8 cellular contexts compared by ENCODE assay signal in the genomic region with DNA sequence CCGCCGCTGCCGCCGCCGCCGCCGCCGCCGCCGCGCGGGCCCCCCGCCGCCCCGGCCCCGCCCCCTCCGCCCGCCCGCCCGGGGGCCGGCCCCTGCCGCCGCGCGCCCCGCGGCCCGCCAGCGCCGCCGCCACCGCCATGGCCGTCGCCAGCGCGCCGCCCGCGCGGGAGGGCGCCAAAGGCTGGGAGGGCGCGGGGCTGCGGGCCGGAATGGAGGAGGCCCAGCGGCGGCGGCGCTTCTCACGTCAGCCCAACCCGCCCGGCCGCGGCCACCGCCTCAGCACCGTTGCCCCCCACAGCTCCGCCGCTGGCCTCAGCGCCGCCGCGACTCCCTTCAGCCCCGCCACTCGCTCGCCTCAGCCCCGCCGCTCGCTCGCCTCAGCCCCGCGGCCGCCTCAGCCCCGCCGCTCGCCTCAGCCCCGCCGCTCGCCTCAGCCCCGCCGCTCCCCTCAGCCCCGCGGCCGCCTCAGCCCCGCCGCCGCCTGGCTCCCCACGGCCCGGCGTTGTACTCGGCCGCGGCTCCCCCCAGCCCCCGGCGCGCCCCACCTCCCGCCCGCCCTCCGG. TPM values are rescaled to one million over a fixed set of nuclear protein-coding genes. Genes with fewer than 3 reads are reported as not detected.
DNase-seq lines count a peak whose midpoint lies in the region; ATAC-seq, FAIRE-seq and TF ChIP-seq lines count a peak whose summit lies in the region.

A gene (minus strand): TSS at position 510 of the 563 bp plus-strand sequence. CDS start 569 bp downstream, outside the sequence.

- H3K27ac Mint-ChIP-seq in activated CD8-positive, alpha-beta memory T cell treated with anti-CD3 and anti-CD28 coated beads, Interleukin-2, amount 10 ng/mL, durations not matched to agents 7 days and 5 days = peak within 1 kb of the TSS; percentile 94

- peaks cover 10% of the 10 kb centered on the region for H3K36me3 Mint-ChIP-seq in activated CD8-positive, alpha-beta memory T cell treated with anti-CD3 and anti-CD28 coated beads, Interleukin-2, amount 10 ng/mL, durations not matched to agents 7 days and 5 days

- H3K36me3 ChIP-seq in H7 (replicated peaks; ENCODE audit: control insufficient read depth, insufficient read depth, low read length) (no peaks in the 10 kb centered on the region), MM.1S (replicated peaks; ENCODE audit: insufficient read depth, low read length) (no peaks in the 10 kb centered on the region), mucosa of stomach (ENCODE audit: control insufficient read depth, insufficient read depth, low read length) (no peaks in the 10 kb centered on the region), subcutaneous abdominal adipose tissue (ENCODE audit: control insufficient read depth in 5 of 5, insufficient read depth in 5 of 5, low read length in 5 of 5) (no peaks in the 10 kb centered on the region)

- no peaks in the 10 kb centered on the region for H3K9me3 ChIP-seq in MM.1S (replicated peaks; ENCODE audit: insufficient read depth, low read length)
- H3K9me3 ChIP-seq in mucosa of stomach (ENCODE audit: control insufficient read depth, low read length) = no peaks in the 10 kb centered on the region
- H3K9me3 ChIP-seq in subcutaneous abdominal adipose tissue (ENCODE audit: control insufficient read depth in 5 of 5, low read length in 5 of 5) = no peaks in the 10 kb centered on the region

- FAIRE-seq in GM12891 (lab: Jason Lieb, UNC) = no peak

- peak within 1 kb of the TSS; percentile 67 for H2AFZ ChIP-seq in MM.1S (ENCODE audit: low read length)

- H3K9ac ChIP-seq in MM.1S (ENCODE audit: low read length) (peak within 1 kb of the TSS; percentile 66), mucosa of stomach (ENCODE audit: low read length) (peak within 1 kb of the TSS; percentile 82), subcutaneous abdominal adipose tissue (ENCODE audit: low read length in 5 of 5) (peak within 1 kb of the TSS; percentile 76 to 85 (median 79))

- H4K20me1 ChIP-seq in MM.1S (ENCODE audit: insufficient read depth, low read length) = no peaks in the 10 kb centered on the region

- H3K4me3 Mint-ChIP-seq in activated CD8-positive, alpha-beta memory T cell treated with anti-CD3 and anti-CD28 coated beads, Interleukin-2, amount 10 ng/mL, durations not matched to agents 7 days and 5 days = peak within 1 kb of the TSS; percentile 86

- ATAC-seq in activated CD8-positive, alpha-beta memory T cell treated with anti-CD3 and anti-CD28 coated beads, Interleukin-2, amount 10 ng/mL, durations not matched to agents 7 days and 5 days = peak; percentile 59

- peaks cover 2% of the 10 kb centered on the region; the same call in 1 of the 2 replicates for H3K27me3 ChIP-seq in H7 (ENCODE audit: control insufficient read depth, insufficient read depth, low read length)
- no peaks in the 10 kb centered on the region for H3K27me3 ChIP-seq in MM.1S (replicated peaks; ENCODE audit: insufficient read depth, low read length)
- no peaks in the 10 kb centered on the region for H3K27me3 ChIP-seq in mucosa of stomach (ENCODE audit: control insufficient read depth, insufficient read depth, low read length)
- no peaks in the 10 kb centered on the region for H3K27me3 ChIP-seq in subcutaneous abdominal adipose tissue (ENCODE audit: control insufficient read depth in 5 of 5, insufficient read depth in 4 of 5, low read length in 5 of 5)

- H3K79me2 ChIP-seq in MM.1S (ENCODE audit: low read length) = peaks cover 38% of the 10 kb centered on the region

- no peaks in the 10 kb centered on the region for H3K27me3 Mint-ChIP-seq in activated CD8-positive, alpha-beta memory T cell treated with anti-CD3 and anti-CD28 coated beads, Interleukin-2, amount 10 ng/mL, durations not matched to agents 7 days and 5 days

- no peaks in the 10 kb centered on the region for H3K9me3 Mint-ChIP-seq in activated CD8-positive, alpha-beta memory T cell treated with anti-CD3 and anti-CD28 coated beads, Interleukin-2, amount 10 ng/mL, durations not matched to agents 7 days and 5 days (ENCODE audit: low read depth)

- H3K4me1 ChIP-seq in MM.1S (ENCODE audit: low read length) = no peaks in the 10 kb centered on the region
- peaks cover 15% of the 10 kb centered on the region for H3K4me1 ChIP-seq in mucosa of stomach (ENCODE audit: control insufficient read depth, insufficient read depth, low read length)
- H3K4me1 ChIP-seq in subcutaneous abdominal adipose tissue (ENCODE audit: control insufficient read depth in 5 of 5, insufficient read depth in 5 of 5, low read length in 5 of 5) = peaks cover 2 to 26% (median 23%) of the 10 kb centered on the region in 5 donors

- H3K4me3 ChIP-seq in H7 (ENCODE audit: insufficient read depth, low read depth, low read length) = peak within 1 kb of the TSS; percentile 90
- peak within 1 kb of the TSS; percentile 72 for H3K4me3 ChIP-seq in MM.1S (ENCODE audit: low read length)
- H3K4me3 ChIP-seq in epithelial cell of proximal tubule (ENCODE audit: low read depth, low read length) = peak within 1 kb of the TSS; percentile 74
- peak within 1 kb of the TSS; percentile 60 for H3K4me3 ChIP-seq in mucosa of stomach (ENCODE audit: low read length)
- H3K4me3 ChIP-seq in subcutaneous abdominal adipose tissue (ENCODE audit: low read depth in 1 of 5, low read length in 5 of 5) = peak within 1 kb of the TSS; percentile 75 to 91 (median 85)

- H3F3A ChIP-seq in MM.1S (ENCODE audit: insufficient read depth, low read length) = 0 out of 2 replicates have a peak, but pooled peaks cover 6% of the 10 kb centered on the region

- peak within 1 kb of the TSS; percentile 78; the same call in 1 of the 2 replicates for H3K4me2 ChIP-seq in MM.1S (ENCODE audit: low read depth, low read length)

- DNase-seq in GM12891 (ENCODE audit: insufficient read length, low spot score) (peak; percentile 30), H7 (peak; percentile 89), MM.1S (no peak), epithelial cell of proximal tubule (ENCODE audit: low read depth) (no peak), dedifferentiated amniotic fluid mesenchymal stem cell (ENCODE audit: extremely low spot score) (no peak)
- DNase-seq in activated CD8-positive, alpha-beta memory T cell treated with anti-CD3 and anti-CD28 coated beads, Interleukin-2, amount 10 ng/mL, durations not matched to agents 7 days and 5 days = peak; percentile 45

- H3K27ac ChIP-seq in MM.1S (ENCODE audit: low read length) (peak within 1 kb of the TSS; percentile 61; the same call in 1 of the 2 replicates), subcutaneous abdominal adipose tissue (ENCODE audit: low read depth, low read length) (peak within 1 kb of the TSS; percentile 87)

- CTCF ChIA-PET in activated CD8-positive, alpha-beta memory T cell treated with anti-CD3 and anti-CD28 coated beads, Interleukin-2, amount 10 ng/mL, durations not matched to agents 7 days and 5 days (lab: Charles Lee) = interaction anchor here (1.0 to 2.7 kb wide), 2 partner anchors 26 to 28 kb away, joined by 4 to 9 read pairs; no protein-coding TSS in a partner anchor

- peaks cover 35% of the 10 kb centered on the region for H3K4me1 Mint-ChIP-seq in activated CD8-positive, alpha-beta memory T cell treated with anti-CD3 and anti-CD28 coated beads, Interleukin-2, amount 10 ng/mL, durations not matched to agents 7 days and 5 days

- no peaks in the 10 kb centered on the region for H3K9me2 ChIP-seq in MM.1S (replicated peaks; ENCODE audit: insufficient read depth, low read length)

- TF ChIP-seq CTCF in MM.1S (IDR thresholded peaks at IDR 0.05; ENCODE audit: low read length) (no peak), epithelial cell of proximal tubule (conservative IDR thresholded peaks at IDR 0.05; ENCODE audit: low read depth, low read length) (no peak)

- TF ChIP-seq POLR2A in GM12891 (IDR thresholded peaks at IDR 0.05; ENCODE audit: low read depth, low read length) = no peak

TF ChIP-seq in GM12891, 5 proteins besides CTCF, POLR2A, EP300 and RAD21:
- TF ChIP-seq TAF1 (IDR thresholded peaks at IDR 0.05; ENCODE audit: low read depth, low read length) (no peak), POU2F2 (IDR thresholded peaks at IDR 0.05; ENCODE audit: low read depth, low read length) (no peak), PAX5 (IDR thresholded peaks at IDR 0.05; ENCODE audit: insufficient read depth, low read length, severe bottlenecking) (no peak), SPI1 (IDR thresholded peaks at IDR 0.05; ENCODE audit: low read depth, low read length) (no peak), POLR2AphosphoS5 (IDR thresholded peaks at IDR 0.05; ENCODE audit: low read depth, low read length) (no peak)

RNA-seq across cellular contexts. Expression of the gene that starts here (rescaled TPM):
- polyA plus RNA-seq in GM12891 (2012; ENCODE audit: low read depth, missing spikeins) = 11.7 TPM
- 19.9 and 22.1 TPM in 2 replicates for total RNA-seq in H7 (2014; rRNA removed; shearing (Covaris generic))
- total RNA-seq in activated CD8-positive, alpha-beta memory T cell treated with anti-CD3 and anti-CD28 coated beads, Interleukin-2, amount 10 ng/mL, durations not matched to agents 7 days and 5 days = 10 to 100 TPM; 57.9 to 58.8 TPM
- 23.1 and 24.5 TPM in 2 replicates for total RNA-seq in epithelial cell of proximal tubule

Comparison
In these comparisons a context has a peak if more than half of its experiments do, and no peak if none do; other contexts are left out.
1. DNase-seq: peak in GM12891 (single experiment), H7 (single experiment) and activated CD8-positive, alpha-beta memory T cell treated with anti-CD3 and anti-CD28 coated beads, Interleukin-2, amount 10 ng/mL, durations not matched to agents 7 days and 5 days (single experiment); none in MM.1S (single experiment), epithelial cell of proximal tubule (single experiment) and dedifferentiated amniotic fluid mesenchymal stem cell (single experiment).
2. Peak in every context shown above with its lines, with median percentiles within 50 percentile points of each other: H3K4me3 ChIP-seq and H3K9ac ChIP-seq.